In genomic region chr5:42250-42649, GRCh38 we compare ENCODE assay signal across 13 cellular contexts. TPM values are rescaled to one million over a fixed set of nuclear protein-coding genes. Genes with fewer than 3 reads are reported as not detected.
DNase-seq lines count a peak whose midpoint lies in the region; ATAC-seq and TF ChIP-seq lines count a peak whose summit lies in the region.
"Had no signal": no experiment of that assay in that cellular context is flagged by ENCODE, and none has a peak within 500 bp of the region (broad histone marks: within the 10 kb centered on the region; RNA-seq: fewer than 3 reads in every experiment).

No MANE protein-coding gene starts in this region.

- H3K4me3 ChIP-seq in PC-9 = no peak overlapping the region
- H3K4me3 ChIP-seq in osteoblast (ENCODE audit: insufficient read depth, low read length) = no peak overlapping the region
- H3K4me3 ChIP-seq: adrenal gland had no signal

- no peak overlapping the region for H3K4me3 Mint-ChIP-seq in activated CD8-positive, alpha-beta T cell treated with anti-CD3 and anti-CD28 coated beads, Interleukin-2, amount 10 ng/mL, durations not matched to agents 7 days and 5 days
- H3K4me3 Mint-ChIP-seq: stimulated activated effector memory CD8-positive, alpha-beta T cell treated with anti-CD3 and anti-CD28 coated beads, Interleukin-12 subunit alpha, Interleukin-12 subunit beta, amount 100 ng/mL, for 72 hours had no signal

- H4K20me1 ChIP-seq in PC-9 (ENCODE audit: insufficient read depth) (no peaks in the 10 kb centered on the region), osteoblast (ENCODE audit: insufficient read depth, low read length) (no peaks in the 10 kb centered on the region)

- CTCF ChIA-PET in GM10248 (lab: Yijun Ruan, JAX) (no interaction called here), PC-9 (lab: Charles Lee) (no interaction called here)
- CTCF ChIA-PET in activated CD8-positive, alpha-beta T cell treated with anti-CD3 and anti-CD28 coated beads, Interleukin-2, amount 10 ng/mL, durations not matched to agents 7 days and 5 days (lab: Charles Lee) = no interaction called here

- H3K27me3 ChIP-seq in PC-9 (ENCODE audit: insufficient read depth, low read depth) (peaks cover 79% of the 10 kb centered on the region), osteoblast (ENCODE audit: insufficient read depth, low read length) (peaks cover 25% of the 10 kb centered on the region)
- H3K27me3 ChIP-seq: adrenal gland had no signal

- no peaks in the 10 kb centered on the region for H3K36me3 ChIP-seq in PC-9 (ENCODE audit: low read depth)
- no peaks in the 10 kb centered on the region for H3K36me3 ChIP-seq in osteoblast (ENCODE audit: insufficient read depth, low read length)
- H3K36me3 ChIP-seq: adrenal gland had no signal

- peaks cover 3% of the 10 kb centered on the region; the same call in 1 of the 2 replicates for H3F3A ChIP-seq in PC-9 (ENCODE audit: insufficient read depth, low read depth)

- TF ChIP-seq CTCF in GM10248 (IDR thresholded peaks at IDR 0.05; ENCODE audit: control extremely low read depth, extremely low read depth, low read depth, missing control alignments) (peak; percentile 13), PC-9 (conservative IDR thresholded peaks at IDR 0.05) (peak; percentile 66), osteoblast (IDR thresholded peaks at IDR 0.05; ENCODE audit: extremely low read depth, low read depth, low read length) (peak; percentile 57)

- H3K9me3 Mint-ChIP-seq in activated CD8-positive, alpha-beta T cell treated with anti-CD3 and anti-CD28 coated beads, Interleukin-2, amount 10 ng/mL, durations not matched to agents 7 days and 5 days (ENCODE audit: insufficient read depth) = no peaks in the 10 kb centered on the region
- H3K9me3 Mint-ChIP-seq: stimulated activated effector memory CD8-positive, alpha-beta T cell treated with anti-CD3 and anti-CD28 coated beads, Interleukin-12 subunit alpha, Interleukin-12 subunit beta, amount 100 ng/mL, for 72 hours had no signal

- H3K36me3 Mint-ChIP-seq in activated CD8-positive, alpha-beta T cell treated with anti-CD3 and anti-CD28 coated beads, Interleukin-2, amount 10 ng/mL, durations not matched to agents 7 days and 5 days (ENCODE audit: low read depth) = no peaks in the 10 kb centered on the region
- H3K36me3 Mint-ChIP-seq: stimulated activated effector memory CD8-positive, alpha-beta T cell treated with anti-CD3 and anti-CD28 coated beads, Interleukin-12 subunit alpha, Interleukin-12 subunit beta, amount 100 ng/mL, for 72 hours had no signal

- no peak overlapping the region for H3K27ac Mint-ChIP-seq in activated CD8-positive, alpha-beta T cell treated with anti-CD3 and anti-CD28 coated beads, Interleukin-2, amount 10 ng/mL, durations not matched to agents 7 days and 5 days
- H3K27ac Mint-ChIP-seq: stimulated activated effector memory CD8-positive, alpha-beta T cell treated with anti-CD3 and anti-CD28 coated beads, Interleukin-12 subunit alpha, Interleukin-12 subunit beta, amount 100 ng/mL, for 72 hours had no signal

- H3K27me3 Mint-ChIP-seq in activated CD8-positive, alpha-beta T cell treated with anti-CD3 and anti-CD28 coated beads, Interleukin-2, amount 10 ng/mL, durations not matched to agents 7 days and 5 days (ENCODE audit: low read depth) = peaks cover 25% of the 10 kb centered on the region

- peaks cover 4% of the 10 kb centered on the region; the same call in 1 of the 2 replicates for H3K4me1 ChIP-seq in PC-9 (replicated peaks; ENCODE audit: insufficient read depth)
- H3K4me1 ChIP-seq in osteoblast (ENCODE audit: insufficient read depth, low read length) = no peaks in the 10 kb centered on the region
- H3K4me1 ChIP-seq: adrenal gland had no signal

- no peak overlapping the region for H3K27ac ChIP-seq in PC-9
- H3K27ac ChIP-seq in osteoblast (ENCODE audit: low read depth, low read length) = no peak overlapping the region
- H3K27ac ChIP-seq: adrenal gland, HL-60 had no signal

- H2AFZ ChIP-seq in PC-9 (no peak overlapping the region), osteoblast (ENCODE audit: low read length) (no peak overlapping the region)

- ATAC-seq in esophagus mucosa = peak; percentile 58
- ATAC-seq in activated CD8-positive, alpha-beta T cell treated with anti-CD3 and anti-CD28 coated beads, Interleukin-2, amount 10 ng/mL, durations not matched to agents 7 days and 5 days = no peak
- ATAC-seq in HG03457 (IDR thresholded peaks at IDR 0.05; ENCODE audit: unreplicated experiment) = no peak
- ATAC-seq: stimulated activated effector memory CD8-positive, alpha-beta T cell treated with anti-CD3 and anti-CD28 coated beads, Interleukin-12 subunit alpha, Interleukin-12 subunit beta, amount 100 ng/mL, for 72 hours had no signal

- DNase-seq in GM10248 (ENCODE audit: extremely low spot score) (no peak), PC-9 (peak in 1 of 2 experiments; percentile 63), osteoblast (ENCODE audit: insufficient read length, low spot score, missing footprints) (peak; percentile 35), T-helper 9 cell (no peak), NCI-H345 (lab: John Stamatoyannopoulos, UW) (no peak)
- no peak for DNase-seq in activated CD8-positive, alpha-beta T cell treated with anti-CD3 and anti-CD28 coated beads, Interleukin-2, amount 10 ng/mL, durations not matched to agents 7 days and 5 days
- DNase-seq: activated CD4-positive, CD25-positive, alpha-beta regulatory T cell treated with anti-CD3 and anti-CD28 coated beads, Interleukin-2, amount 50 U/mL, for 72 hours; adrenal gland; NCI-H2227 treated with DMSO at 0.1 percent for 48 hours had no signal

- H3K9me3 ChIP-seq in PC-9 (ENCODE audit: insufficient read depth, low read depth) (no peaks in the 10 kb centered on the region), osteoblast (ENCODE audit: low read depth, low read length) (no peaks in the 10 kb centered on the region)
- H3K9me3 ChIP-seq: adrenal gland had no signal

- H3K9me2 ChIP-seq in PC-9 (ENCODE audit: insufficient read depth) = no peaks in the 10 kb centered on the region; the same call in 1 of the 2 replicates

- intact Hi-C loops in PC-9 (cut with micrococcal nuclease; ENCODE audit: unreplicated experiment) = loop anchor here (1.0 kb wide), 2 partner anchors 389 to 870 kb away; no protein-coding TSS in a partner anchor

- H3K79me2 ChIP-seq in PC-9 (ENCODE audit: low read depth) = no peaks in the 10 kb centered on the region
- no peaks in the 10 kb centered on the region for H3K79me2 ChIP-seq in osteoblast (ENCODE audit: insufficient read depth, low read length)

- no peaks in the 10 kb centered on the region for H3K4me1 Mint-ChIP-seq in activated CD8-positive, alpha-beta T cell treated with anti-CD3 and anti-CD28 coated beads, Interleukin-2, amount 10 ng/mL, durations not matched to agents 7 days and 5 days (ENCODE audit: low read depth)
- H3K4me1 Mint-ChIP-seq: stimulated activated effector memory CD8-positive, alpha-beta T cell treated with anti-CD3 and anti-CD28 coated beads, Interleukin-12 subunit alpha, Interleukin-12 subunit beta, amount 100 ng/mL, for 72 hours had no signal

- no TSS peak for BruUV-seq in PC-9 (replicated peaks; lab: Mats Ljungman, UMichigan)

- H3K4me2 ChIP-seq in PC-9 = no peak overlapping the region
- H3K4me2 ChIP-seq in osteoblast (ENCODE audit: insufficient read depth, low read length) = no peak overlapping the region

- POLR2A ChIA-PET in GM10248 (lab: Yijun Ruan, JAX) = no interaction called here
- POLR2A ChIA-PET in PC-9 (lab: Charles Lee; ENCODE audit: unreplicated experiment) = no interaction called here
- POLR2A ChIA-PET in activated CD8-positive, alpha-beta T cell treated with anti-CD3 and anti-CD28 coated beads, Interleukin-2, amount 10 ng/mL, durations not matched to agents 7 days and 5 days (lab: Charles Lee) = no interaction called here

RNA-seq across cellular contexts. Expression of gene PLEKHG4B, which starts 49.7 kb away (rescaled TPM):
- total RNA-seq in PC-9 (2021) = not detected in 2 replicates
- total RNA-seq in esophagus mucosa = 0.36 TPM
- total RNA-seq in osteoblast = under 0.01 and 0.36 TPM in 2 replicates
- not detected for total RNA-seq in activated CD8-positive, alpha-beta T cell treated with anti-CD3 and anti-CD28 coated beads, Interleukin-2, amount 10 ng/mL, durations not matched to agents 7 days and 5 days

Comparison
In these comparisons a context has a peak if more than half of its experiments do, and no peak if none do; other contexts are left out.
1. CTCF ChIP-seq: peak in every context shown above with its lines; median percentile 66 in PC-9; 57 in osteoblast; 13 in GM10248.